ENCODE assay signal across 19 cellular contexts in genomic region chr3:60574046-60574769, GRCh38.
"Had no signal": no experiment of that assay in that cellular context is flagged by ENCODE, and none has a peak within 500 bp of the region (broad histone marks: within the 10 kb centered on the region; RNA-seq: fewer than 3 reads in every experiment).

No MANE protein-coding gene starts in this region.

- H3K4me3 ChIP-seq: breast epithelium, esophagus muscularis mucosa, gastroesophageal sphincter had no signal

- H3K9me3 ChIP-seq: breast epithelium, esophagus muscularis mucosa, gastroesophageal sphincter had no signal

- FAIRE-seq: colon, islet of Langerhans had no signal

- H3K27ac ChIP-seq: breast epithelium, esophagus muscularis mucosa, gastroesophageal sphincter had no signal

- DNase-seq: activated CD4-positive, alpha-beta T cell treated with anti-CD3 and anti-CD28 coated beads, Interleukin-2, amount 50 U/mL, for 4 hours; activated CD8-positive, alpha-beta memory T cell treated with anti-CD3 and anti-CD28 coated beads for 24 hours; activated CD8-positive, alpha-beta memory T cell treated with anti-CD3 and anti-CD28 coated beads, Interleukin-2, amount 50 U/mL, for 4 hours; activated T-cell treated with anti-CD3 and anti-CD28 coated beads, Interleukin-2, amount 50 U/mL, for 24 hours; effector memory CD4-positive, alpha-beta T cell; left cardiac atrium; retina; stimulated activated CD4-positive, alpha-beta T cell treated with anti-CD3 and anti-CD28 coated beads, Interleukin-12 subunit alpha, Interleukin-12 subunit beta, amount 100 ng/mL, for 4 hours; stimulated activated CD4-positive, alpha-beta T cell treated with anti-CD3 and anti-CD28 coated beads, Interleukin-4, amount 100 ng/mL, for 4 hours; stimulated activated naive CD8-positive, alpha-beta T cell treated with anti-CD3 and anti-CD28 coated beads, Interleukin-15, Interleukin-2, amounts not matched to agents 100 U/mL and 50 U/mL, for 24 hours; T-helper 9 cell had no signal

- H3K36me3 ChIP-seq: breast epithelium, esophagus muscularis mucosa, gastroesophageal sphincter had no signal

- ATAC-seq: activated naive CD4-positive, alpha-beta T cell treated with anti-CD3 and anti-CD28 coated beads, Interleukin-2, amount 50 U/mL, for 72 hours; activated T-helper 17 cell treated with anti-CD3 and anti-CD28 coated beads, Interleukin-2, amount 50 U/mL, for 72 hours; gastroesophageal sphincter; left cardiac atrium; stimulated activated naive CD8-positive, alpha-beta T cell treated with anti-CD3 and anti-CD28 coated beads, Interleukin-15, Interleukin-2, amounts not matched to agents 100 U/mL and 50 U/mL, for 24 hours; WTC11 had no signal

- H3K27me3 ChIP-seq: breast epithelium, esophagus muscularis mucosa, gastroesophageal sphincter had no signal

- H3K4me1 ChIP-seq: breast epithelium, esophagus muscularis mucosa, gastroesophageal sphincter had no signal
